19 cellular contexts compared by ENCODE assay signal in the genomic region with DNA sequence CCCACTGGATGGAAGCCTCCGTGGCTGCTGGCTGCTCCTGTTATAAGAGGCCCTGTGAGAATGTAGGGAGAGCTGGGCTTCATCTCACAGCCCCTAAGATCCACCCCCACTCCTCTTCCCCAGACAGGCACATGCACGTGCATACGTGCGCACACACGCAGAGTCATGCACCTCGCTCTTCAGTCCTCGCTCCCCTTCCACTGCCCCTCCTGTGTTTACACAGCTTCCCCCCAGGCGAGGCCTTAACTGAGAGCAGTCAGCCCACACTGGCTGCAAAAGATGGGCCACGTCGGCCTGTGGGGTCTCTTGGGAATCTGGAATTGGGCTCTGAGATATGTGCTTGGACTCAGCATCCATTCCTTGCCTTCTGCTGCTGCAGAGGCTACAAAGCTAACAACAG. TPM values are rescaled to one million over a fixed set of nuclear protein-coding genes. Genes with fewer than 3 reads are reported as not detected.
A peak's percentile ranks its signal among the peaks of the same experiment; 100 is the strongest.
DNase-seq lines count a peak whose midpoint lies in the region; TF ChIP-seq lines count a peak whose summit lies in the region.
"Had no signal": no experiment of that assay in that cellular context is flagged by ENCODE, and none has a peak within 500 bp of the region (broad histone marks: within the 10 kb centered on the region; RNA-seq: fewer than 3 reads in every experiment).

No MANE protein-coding gene starts in this region.

- H3K27ac Mint-ChIP-seq in nephron, result peak overlapping the region; percentile 93 to 97 (median 96)
- H3K27ac Mint-ChIP-seq: activated naive CD4-positive, alpha-beta T cell treated with anti-CD3 and anti-CD28 coated beads, Interleukin-2, amount 50 U/mL, for 24 hours had no signal

- H3K27me3 ChIP-seq in mammary epithelial cell (ENCODE audit: insufficient read depth, low read length), result no peaks in the 10 kb centered on the region
- H3K27me3 ChIP-seq: left lung, Peyer's patch had no signal

- no TSS peak for BruUV-seq in mammary epithelial cell (replicated peaks; lab: Mats Ljungman, UMichigan)

- H4K20me1 ChIP-seq in mammary epithelial cell (ENCODE audit: insufficient read depth, low read length), result no peaks in the 10 kb centered on the region

- DNase-seq in NB4 (ENCODE audit: low read depth), result peak; percentile 34
- DNase-seq in mammary epithelial cell, result no peak
- no peak for DNase-seq in occipital lobe (lab: John Stamatoyannopoulos, UW)
- DNase-seq in T1000 (lab: John Stamatoyannopoulos, UW), result no peak
- DNase-seq in GM20000 (ENCODE audit: low spot score), result no peak
- DNase-seq: left lung; NCI-H1105 treated with DMSO at 0.1 percent for 48 hours; NCI-H2171; NCI-H774; Peyer's patch; stimulated activated CD4-positive, alpha-beta T cell treated with anti-CD3 and anti-CD28 coated beads, Interleukin-4, amount 100 ng/mL, for 1 hour had no signal

- peak overlapping the region; percentile 78 for H2AFZ ChIP-seq in mammary epithelial cell (ENCODE audit: low read depth, low read length)

- peaks cover 57% of the 10 kb centered on the region for H3K4me1 ChIP-seq in mammary epithelial cell (ENCODE audit: insufficient read depth, low read length)

- no peaks in the 10 kb centered on the region for H3K36me3 ChIP-seq in mammary epithelial cell (ENCODE audit: insufficient read depth, low read length)
- H3K36me3 ChIP-seq: left lung, Peyer's patch had no signal

- peak overlapping the region; percentile 1 for H3K4me2 ChIP-seq in mammary epithelial cell (ENCODE audit: insufficient read depth, low read depth, low read length)
- H3K4me2 ChIP-seq: KMS-11 had no signal

- CTCF ChIA-PET in mammary epithelial cell (lab: Charles Lee; ENCODE audit: low non-redundant PET), result no interaction called here

- intact Hi-C loops in mammary epithelial cell (cut with micrococcal nuclease), result loop anchor here (5.0 kb wide), 1 partner anchor 67 kb away; no protein-coding TSS in a partner anchor

- no peaks in the 10 kb centered on the region for H3K79me2 ChIP-seq in mammary epithelial cell (ENCODE audit: insufficient read depth, low read length)

- in situ Hi-C loops in mammary epithelial cell (cut with MboI; ENCODE audit: low sequenced_read_pairs in 2 of 2), result no loop called here

- no peak overlapping the region for H3K4me3 ChIP-seq in NB4 (ENCODE audit: low read depth, low read length)
- no peak overlapping the region for H3K4me3 ChIP-seq in mammary epithelial cell (replicated peaks in 1 of 3; ENCODE audit: insufficient read depth in 1 of 3, low read depth in 2 of 3, low read length in 3 of 3)
- H3K4me3 ChIP-seq: left lung, Peyer's patch had no signal

- peaks cover 8% of the 10 kb centered on the region for H3K27me3 Mint-ChIP-seq in nephron (ENCODE audit: low read depth)
- H3K27me3 Mint-ChIP-seq: activated naive CD4-positive, alpha-beta T cell treated with anti-CD3 and anti-CD28 coated beads, Interleukin-2, amount 50 U/mL, for 24 hours had no signal

- dilution Hi-C loops in mammary epithelial cell (cut with HindIII; ENCODE audit: low sequenced_read_pairs), result no loop called here

- TF ChIP-seq POLR2A in NB4 (IDR thresholded peaks at IDR 0.05; ENCODE audit: extremely low read depth, insufficient read length), result no peak

- H3K9ac ChIP-seq in mammary epithelial cell (ENCODE audit: insufficient read depth, low read length), result no peak overlapping the region
- H3K9ac ChIP-seq: KMS-11 had no signal

- H3K36me3 Mint-ChIP-seq in nephron (ENCODE audit: low read depth), result no peaks in the 10 kb centered on the region
- H3K36me3 Mint-ChIP-seq: activated naive CD4-positive, alpha-beta T cell treated with anti-CD3 and anti-CD28 coated beads, Interleukin-2, amount 50 U/mL, for 24 hours; brain had no signal

- TF ChIP-seq CTCF in C4-2B (conservative IDR thresholded peaks at IDR 0.05) (no peak), NB4 (IDR thresholded peaks at IDR 0.05; ENCODE audit: low read depth, low read length) (no peak), mammary epithelial cell (conservative IDR thresholded peaks at IDR 0.05 in 1 of 2, IDR thresholded peaks at IDR 0.05 in 1 of 2; ENCODE audit: extremely low read depth in 1 of 2, insufficient read depth in 1 of 2, low read depth in 1 of 2, low read length in 2 of 2) (no peak), nephron (IDR thresholded peaks at IDR 0.05; ENCODE audit: unreplicated experiment in 3 of 3) (no peak), GM20000 (IDR thresholded peaks at IDR 0.05; ENCODE audit: extremely low read depth, missing control alignments) (no peak)

- peak overlapping the region; percentile 71 for H3K27ac ChIP-seq in C4-2B
- H3K27ac ChIP-seq in mammary epithelial cell (ENCODE audit: insufficient read depth, low read depth, low read length), result no peak overlapping the region
- H3K27ac ChIP-seq: KMS-11 had no signal

- WGBS in mammary epithelial cell (ENCODE audit: low coverage, missing lambda C conversion rate), result 40% methylated on average over 9 of the region's 10 CpGs

- peaks cover 4% of the 10 kb centered on the region for H3K9me3 ChIP-seq in mammary epithelial cell (replicated peaks; ENCODE audit: insufficient read depth, low read length)
- H3K9me3 ChIP-seq: left lung, Peyer's patch had no signal

- H3K9me3 Mint-ChIP-seq in nephron, result peaks cover 4% of the 10 kb centered on the region
- H3K9me3 Mint-ChIP-seq: activated naive CD4-positive, alpha-beta T cell treated with anti-CD3 and anti-CD28 coated beads, Interleukin-2, amount 50 U/mL, for 24 hours had no signal

- H3K4me1 Mint-ChIP-seq in nephron, result peaks cover 70% of the 10 kb centered on the region

- peak overlapping the region in 2 of 3 experiments; percentile 21 to 22 for H3K4me3 Mint-ChIP-seq in nephron
- H3K4me3 Mint-ChIP-seq: activated naive CD4-positive, alpha-beta T cell treated with anti-CD3 and anti-CD28 coated beads, Interleukin-2, amount 50 U/mL, for 24 hours; brain had no signal

RNA-seq across cellular contexts. Expression of a gene that starts 35.2 kb away (rescaled TPM):
- total RNA-seq in mammary epithelial cell (not detected), occipital lobe (not detected)
- polyA plus RNA-seq in mammary epithelial cell, result not detected
- polyA minus RNA-seq in mammary epithelial cell, result not detected
- total RNA-seq: frontal cortex, left lung, Peyer's patch, posterior vena cava, skeletal muscle tissue had no signal

RNA-seq across cellular contexts. Expression of a gene that starts 50.0 kb away (rescaled TPM):
- total RNA-seq in mammary epithelial cell (10 to 100 TPM; 47.5 to 63.2 TPM), occipital lobe (31.8 TPM)
- polyA plus RNA-seq in mammary epithelial cell, result 30.8 TPM
- polyA minus RNA-seq in mammary epithelial cell, result 119 TPM
